In the genomic region with DNA sequence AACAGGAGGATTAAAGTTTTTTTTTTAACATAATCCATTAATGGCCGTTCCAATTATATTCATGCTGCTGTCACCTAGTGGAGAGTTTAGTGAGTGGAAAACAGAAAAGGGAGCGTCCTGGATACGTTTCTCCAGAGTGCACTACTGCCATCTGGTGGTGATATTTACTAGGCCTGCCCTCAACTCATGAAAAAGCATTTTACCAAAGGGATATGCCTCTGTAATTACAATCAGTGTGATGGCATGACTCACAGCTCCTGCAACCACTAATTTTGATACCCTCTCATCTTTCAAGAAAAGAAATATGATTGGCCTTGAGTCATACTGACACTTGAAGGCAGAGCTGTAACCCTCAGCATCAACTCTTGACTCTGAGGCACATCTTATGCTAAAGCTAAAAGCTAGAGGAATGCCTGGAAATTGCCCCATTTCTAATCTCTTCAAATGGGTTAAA, we compare ENCODE assay signal across 8 cellular contexts. TPM values are rescaled to one million over a fixed set of nuclear protein-coding genes. Genes with fewer than 3 reads are reported as not detected.
DNase-seq lines count a peak whose midpoint lies in the region; ATAC-seq, FAIRE-seq and TF ChIP-seq lines count a peak whose summit lies in the region.

No MANE protein-coding gene starts in this region.

- peak; percentile 69 for ATAC-seq in GM19468 (IDR thresholded peaks at IDR 0.05; ENCODE audit: extremely low read depth, unreplicated experiment)
- ATAC-seq in HG03521 (IDR thresholded peaks at IDR 0.05; ENCODE audit: unreplicated experiment), result peak; percentile 92
- peak; percentile 61 for ATAC-seq in memory B cell (ENCODE audit: low read depth)

- FAIRE-seq in D721Med (lab: Jason Lieb, UNC), result peak; percentile 95

- H3K4me1 Mint-ChIP-seq in activated CD4-positive, alpha-beta T cell treated with anti-CD3 and anti-CD28 coated beads, Interleukin-2, amount 10 ng/mL, durations not matched to agents 24 days and 14 days, result peaks cover 2% of the 10 kb centered on the region
- no peaks in the 10 kb centered on the region for H3K4me1 Mint-ChIP-seq in memory B cell

- no peaks in the 10 kb centered on the region for H3K36me3 Mint-ChIP-seq in activated CD4-positive, alpha-beta T cell treated with anti-CD3 and anti-CD28 coated beads, Interleukin-2, amount 10 ng/mL, durations not matched to agents 24 days and 14 days (ENCODE audit: low read depth)
- no peaks in the 10 kb centered on the region for H3K36me3 Mint-ChIP-seq in memory B cell

- H3K27me3 Mint-ChIP-seq in activated CD4-positive, alpha-beta T cell treated with anti-CD3 and anti-CD28 coated beads, Interleukin-2, amount 10 ng/mL, durations not matched to agents 24 days and 14 days, result peaks cover 2% of the 10 kb centered on the region
- no peaks in the 10 kb centered on the region for H3K27me3 Mint-ChIP-seq in memory B cell

- DNase-seq in D721Med (ENCODE audit: insufficient read length, low spot score) (peak; percentile 8), NCI-H526 (lab: John Stamatoyannopoulos, UW) (peak; percentile 49 to 87), memory B cell (ENCODE audit: low spot score in 2 of 2) (peak; percentile 23 to 47)
- peak; percentile 88 for DNase-seq in activated CD4-positive, alpha-beta T cell treated with anti-CD3 and anti-CD28 coated beads, Interleukin-2, amount 10 ng/mL, durations not matched to agents 24 days and 14 days
- peak; percentile 14 for DNase-seq in effector CD8-positive, alpha-beta T cell (lab: John Stamatoyannopoulos, UW)
- peak; percentile 7 for DNase-seq in stimulated activated CD8-positive, alpha-beta memory T cell treated with anti-CD3 and anti-CD28 coated beads, Interleukin-7, amount 100 ng/mL, for 24 hours (ENCODE audit: low read depth)

- intact Hi-C loops in activated CD4-positive, alpha-beta T cell treated with anti-CD3 and anti-CD28 coated beads, Interleukin-2, amount 10 ng/mL, durations not matched to agents 24 days and 14 days (cut with micrococcal nuclease), result loop anchor here (1.0 to 5.0 kb wide), 2 partner anchors 104 to 1556 kb away; no protein-coding TSS in a partner anchor

- H3K27ac Mint-ChIP-seq in activated CD4-positive, alpha-beta T cell treated with anti-CD3 and anti-CD28 coated beads, Interleukin-2, amount 10 ng/mL, durations not matched to agents 24 days and 14 days, result no peak overlapping the region
- H3K27ac Mint-ChIP-seq in memory B cell, result no peak overlapping the region

- peak; percentile 99 for TF ChIP-seq CTCF in D721Med (IDR thresholded peaks at IDR 0.05; ENCODE audit: insufficient read depth, missing control alignments)

- H3K4me3 Mint-ChIP-seq in activated CD4-positive, alpha-beta T cell treated with anti-CD3 and anti-CD28 coated beads, Interleukin-2, amount 10 ng/mL, durations not matched to agents 24 days and 14 days, result no peak overlapping the region
- H3K4me3 Mint-ChIP-seq in memory B cell, result no peak overlapping the region

- H3K9me3 Mint-ChIP-seq in activated CD4-positive, alpha-beta T cell treated with anti-CD3 and anti-CD28 coated beads, Interleukin-2, amount 10 ng/mL, durations not matched to agents 24 days and 14 days, result no peaks in the 10 kb centered on the region
- H3K9me3 Mint-ChIP-seq in memory B cell, result no peaks in the 10 kb centered on the region

RNA-seq across cellular contexts. Expression of a gene that starts 20.1 kb away (rescaled TPM):
- total RNA-seq in activated CD4-positive, alpha-beta T cell treated with anti-CD3 and anti-CD28 coated beads, Interleukin-2, amount 10 ng/mL, durations not matched to agents 24 days and 14 days, result not detected in 2 replicates

Comparison
In these comparisons a context has a peak if more than half of its experiments do, and no peak if none do; other contexts are left out.
1. Peak in every context shown above with its lines: DNase-seq and ATAC-seq.
2. DNase-seq: peak in every context shown above with its lines; median percentile 88 in activated CD4-positive, alpha-beta T cell treated with anti-CD3 and anti-CD28 coated beads, Interleukin-2, amount 10 ng/mL, durations not matched to agents 24 days and 14 days; 68 in NCI-H526; 35 in memory B cell; 14 in effector CD8-positive, alpha-beta T cell; 8 in D721Med; 7 in stimulated activated CD8-positive, alpha-beta memory T cell treated with anti-CD3 and anti-CD28 coated beads, Interleukin-7, amount 100 ng/mL, for 24 hours.